Comparison of ENCODE assay signal across 8 cellular contexts in the genomic region with DNA sequence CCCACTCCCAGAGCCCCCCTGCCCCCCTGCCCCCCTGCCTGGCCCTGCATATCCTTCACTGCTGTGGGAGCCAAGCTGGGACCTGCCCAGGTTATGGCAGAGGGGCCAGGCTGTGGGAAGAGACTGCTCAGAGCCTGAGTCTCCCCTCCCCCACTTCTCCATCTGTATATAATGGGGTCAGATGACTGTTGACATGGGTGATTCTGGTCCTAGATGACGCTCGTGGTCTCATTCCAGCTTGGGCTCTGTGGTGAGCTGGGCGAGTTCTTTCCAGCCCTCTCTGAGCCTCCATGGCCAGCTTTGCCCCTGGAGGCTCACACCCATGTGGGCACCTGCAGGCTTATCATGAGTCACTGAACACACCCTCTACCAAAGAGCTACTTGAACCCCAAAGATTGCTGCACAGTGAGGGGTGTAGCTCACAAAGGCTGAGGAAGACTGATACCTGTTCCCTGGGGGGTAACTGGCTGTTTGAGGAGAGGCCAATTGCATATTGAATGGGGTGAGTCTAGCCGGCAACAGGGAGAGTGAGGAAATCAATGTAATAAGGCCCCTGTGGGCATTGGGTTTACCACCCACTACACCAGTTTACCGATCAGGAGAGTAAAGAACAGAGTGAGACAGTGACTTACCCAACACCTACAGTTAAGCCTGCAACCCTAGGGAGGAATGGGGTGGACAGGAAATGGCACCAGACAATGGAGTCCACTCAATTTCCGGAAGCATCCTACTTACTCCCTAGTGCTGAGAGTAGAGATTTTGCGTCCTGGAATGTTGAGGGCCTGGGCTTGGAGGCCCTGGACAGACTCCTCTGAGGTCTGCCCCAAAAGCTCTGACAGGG. TPM values are rescaled to one million over a fixed set of nuclear protein-coding genes. Genes with fewer than 3 reads are reported as not detected.
DNase-seq lines count a peak whose midpoint lies in the region; ATAC-seq and TF ChIP-seq lines count a peak whose summit lies in the region.

No MANE protein-coding gene starts in this region.

- H3K9ac ChIP-seq in iPS-18a (ENCODE audit: low read length), result no peak overlapping the region

- no peaks in the 10 kb centered on the region for H3K27me3 ChIP-seq in iPS-18a (ENCODE audit: control insufficient read depth, insufficient read depth, low read length)
- no peaks in the 10 kb centered on the region for H3K27me3 ChIP-seq in spleen (replicated peaks in 1 of 7)

- H3K27ac ChIP-seq in iPS-18a (ENCODE audit: low read length), result peak overlapping the region; percentile 43
- H3K27ac ChIP-seq in spleen, result peak overlapping the region; percentile 91 to 99 (median 98)

- no peak for ATAC-seq in HG03196 (IDR thresholded peaks at IDR 0.05; ENCODE audit: unreplicated experiment)
- no peak for ATAC-seq in GM19351 (IDR thresholded peaks at IDR 0.05; ENCODE audit: unreplicated experiment)

- no peak for TF ChIP-seq POLR2A in spleen (IDR thresholded peaks at IDR 0.05)

- H3K9me3 ChIP-seq in iPS-18a (ENCODE audit: control insufficient read depth, low read depth, low read length) (no peaks in the 10 kb centered on the region), spleen (no peaks in the 10 kb centered on the region)

- WGBS in spleen, 5 donors, result 38 to 75% (median 52%) methylated on average over 4 to 7 of the region's 7 CpGs

- H3K36me3 ChIP-seq in iPS-18a (ENCODE audit: control insufficient read depth, low read depth, low read length), result no peaks in the 10 kb centered on the region
- H3K36me3 ChIP-seq in spleen, result peaks cover 0 to 4% (median 0%) of the 10 kb centered on the region in 6 donors

- H3K4me1 ChIP-seq in iPS-18a (ENCODE audit: control insufficient read depth, low read depth, low read length) (peaks cover 35% of the 10 kb centered on the region), spleen (peaks cover 44 to 70% (median 56%) of the 10 kb centered on the region in 6 donors)

- H3K4me3 ChIP-seq in iPS-18a (ENCODE audit: low read length) (peak overlapping the region; percentile 43), spleen (peak overlapping the region in 6 of 8 donors; percentile 29 to 74 (median 52))

- TF ChIP-seq CTCF in spleen (IDR thresholded peaks at IDR 0.05 in 8 of 11, conservative IDR thresholded peaks at IDR 0.05 in 3 of 11), result no peak

- intact Hi-C loops in spleen (cut with DNase I; ENCODE audit: low total_unique reads), result no loop called here

- DNase-seq in DMS53 treated with DMSO at 0.1 percent for 48 hours (lab: John Stamatoyannopoulos, UW; ENCODE audit: unreplicated experiment), result peak; percentile 2
- DNase-seq in NCI-H1105 (lab: John Stamatoyannopoulos, UW), result peak; percentile 85
- DNase-seq in astrocyte of the hippocampus (ENCODE audit: low read depth, low spot score), result peak; percentile 53
- no peak for DNase-seq in spleen
- DNase-seq in activated gamma-delta T cell treated with Interleukin-2 at 50 U/mL for 16 hours, result no peak

RNA-seq across cellular contexts. Expression of a gene that starts 4.2 kb away (rescaled TPM):
- 10 to 100 TPM; 35.4 to 74.8 (median 56.7) TPM for total RNA-seq in spleen
- 10 to 100 TPM; 25.0 to 38.2 (median 33.7) TPM for polyA plus RNA-seq in spleen

Comparison
In these comparisons a context has a peak if more than half of its experiments do, and no peak if none do; other contexts are left out.
1. DNase-seq: peak in DMS53 treated with DMSO at 0.1 percent for 48 hours (single experiment), NCI-H1105 (single experiment) and astrocyte of the hippocampus (single experiment); none in spleen (single experiment) and activated gamma-delta T cell treated with Interleukin-2 at 50 U/mL for 16 hours (single experiment).